Comparison of ENCODE assay signal across 10 cellular contexts in genomic region chr1:160550572-160551034, GRCh38. TPM values are rescaled to one million over a fixed set of nuclear protein-coding genes. Genes with fewer than 3 reads are reported as not detected.
DNase-seq lines count a peak whose midpoint lies in the region; ATAC-seq, FAIRE-seq and TF ChIP-seq lines count a peak whose summit lies in the region.
"Had no signal": no experiment of that assay in that cellular context is flagged by ENCODE, and none has a peak within 500 bp of the region (broad histone marks: within the 10 kb centered on the region; RNA-seq: fewer than 3 reads in every experiment).

No MANE protein-coding gene starts in this region.

- peaks cover 9% of the 10 kb centered on the region for H3K4me1 Mint-ChIP-seq in activated naive CD8-positive, alpha-beta T cell treated with anti-CD3 and anti-CD28 coated beads, Interleukin-2, amount 10 ng/mL, durations not matched to agents 7 days and 5 days

- peak; percentile 66 for FAIRE-seq in GM12891 (lab: Jason Lieb, UNC)
- FAIRE-seq: keratinocyte had no signal

- POLR2A ChIA-PET in activated naive CD8-positive, alpha-beta T cell treated with anti-CD3 and anti-CD28 coated beads, Interleukin-2, amount 10 ng/mL, durations not matched to agents 7 days and 5 days (lab: Charles Lee), result interaction anchor here (1.0 to 1.5 kb wide), 2 partner anchors 10 to 57 kb away, joined by 3 to 4 read pairs; no protein-coding TSS in a partner anchor

- H3K9me3 Mint-ChIP-seq in activated naive CD8-positive, alpha-beta T cell treated with anti-CD3 and anti-CD28 coated beads, Interleukin-2, amount 10 ng/mL, durations not matched to agents 7 days and 5 days, result no peaks in the 10 kb centered on the region

- H3K36me3 Mint-ChIP-seq in activated naive CD8-positive, alpha-beta T cell treated with anti-CD3 and anti-CD28 coated beads, Interleukin-2, amount 10 ng/mL, durations not matched to agents 7 days and 5 days, result peaks cover 46% of the 10 kb centered on the region

- no peak for DNase-seq in GM12891 (ENCODE audit: insufficient read length, low spot score)
- DNase-seq in UCSD-AML1 (lab: John Stamatoyannopoulos, UW; ENCODE audit: unreplicated experiment), result peak; percentile 57
- DNase-seq in activated naive CD8-positive, alpha-beta T cell treated with anti-CD3 and anti-CD28 coated beads, Interleukin-2, amount 10 ng/mL, durations not matched to agents 7 days and 5 days, result peak; percentile 70
- DNase-seq in stimulated activated CD4-positive, alpha-beta T cell treated with anti-CD3 and anti-CD28 coated beads, TNF-alpha, amount 100 ng/mL, for 1 hour (ENCODE audit: low read depth in 3 of 3, low spot score in 1 of 3), result peak in 2 of 3 donors; percentile 31 to 48
- no peak for DNase-seq in MV-4-11 (lab: John Stamatoyannopoulos, UW)
- DNase-seq in glomerular visceral epithelial cell (ENCODE audit: extremely low spot score), result no peak
- no peak for DNase-seq in NCI-H2107 treated with DMSO at 0.1 percent for 48 hours (lab: John Stamatoyannopoulos, UW; ENCODE audit: unreplicated experiment)

- no peak overlapping the region for H3K4me3 Mint-ChIP-seq in activated naive CD8-positive, alpha-beta T cell treated with anti-CD3 and anti-CD28 coated beads, Interleukin-2, amount 10 ng/mL, durations not matched to agents 7 days and 5 days

- H3K27me3 Mint-ChIP-seq in activated naive CD8-positive, alpha-beta T cell treated with anti-CD3 and anti-CD28 coated beads, Interleukin-2, amount 10 ng/mL, durations not matched to agents 7 days and 5 days, result no peaks in the 10 kb centered on the region

- peak; percentile 82 for ATAC-seq in activated naive CD8-positive, alpha-beta T cell treated with anti-CD3 and anti-CD28 coated beads, Interleukin-2, amount 10 ng/mL, durations not matched to agents 7 days and 5 days (ENCODE audit: low read depth)
- no peak for ATAC-seq in HG02981 (IDR thresholded peaks at IDR 0.05; ENCODE audit: unreplicated experiment)

- no peak for TF ChIP-seq POLR2A in GM12891 (IDR thresholded peaks at IDR 0.05; ENCODE audit: low read depth, low read length)

- no peak overlapping the region for H3K27ac Mint-ChIP-seq in activated naive CD8-positive, alpha-beta T cell treated with anti-CD3 and anti-CD28 coated beads, Interleukin-2, amount 10 ng/mL, durations not matched to agents 7 days and 5 days

TF ChIP-seq in GM12891, 5 proteins besides CTCF, POLR2A, EP300 and RAD21:
- no peak for TF ChIP-seq TAF1 (IDR thresholded peaks at IDR 0.05; ENCODE audit: low read depth, low read length)
- TF ChIP-seq POLR2AphosphoS5 (IDR thresholded peaks at IDR 0.05; ENCODE audit: low read depth, low read length), result no peak
- no peak for TF ChIP-seq POU2F2 (IDR thresholded peaks at IDR 0.05; ENCODE audit: low read depth, low read length)
- TF ChIP-seq PAX5 (IDR thresholded peaks at IDR 0.05; ENCODE audit: insufficient read depth, low read length, severe bottlenecking), result no peak
- TF ChIP-seq SPI1 (IDR thresholded peaks at IDR 0.05; ENCODE audit: low read depth, low read length), result no peak
TF ChIP-seq in GM12891: peak in this region for 0.

RNA-seq across cellular contexts. Expression of gene SLAMF6, which starts 27.5 kb away (rescaled TPM):
- polyA plus RNA-seq in GM12891 (2012; ENCODE audit: low read depth, missing spikeins), result 36.4 TPM
- total RNA-seq in activated naive CD8-positive, alpha-beta T cell treated with anti-CD3 and anti-CD28 coated beads, Interleukin-2, amount 10 ng/mL, durations not matched to agents 7 days and 5 days, result 10 to 100 TPM; 43.0 to 48.1 TPM
- total RNA-seq: temporal lobe had no signal
- polyA plus RNA-seq: keratinocyte had no signal

RNA-seq across cellular contexts. Expression of gene CD84, which starts 28.7 kb away (rescaled TPM):
- polyA plus RNA-seq in GM12891 (2012; ENCODE audit: low read depth, missing spikeins), result 14.9 TPM
- 10 to 100 TPM; 58.5 to 66.8 TPM for total RNA-seq in activated naive CD8-positive, alpha-beta T cell treated with anti-CD3 and anti-CD28 coated beads, Interleukin-2, amount 10 ng/mL, durations not matched to agents 7 days and 5 days
- polyA plus RNA-seq: keratinocyte had no signal

Comparison
In these comparisons a context has a peak if more than half of its experiments do, and no peak if none do; other contexts are left out.
1. DNase-seq: peak in UCSD-AML1 (single experiment), activated naive CD8-positive, alpha-beta T cell treated with anti-CD3 and anti-CD28 coated beads, Interleukin-2, amount 10 ng/mL, durations not matched to agents 7 days and 5 days (single experiment) and stimulated activated CD4-positive, alpha-beta T cell treated with anti-CD3 and anti-CD28 coated beads, TNF-alpha, amount 100 ng/mL, for 1 hour (2 of 3); none in GM12891 (single experiment), MV-4-11 (single experiment), glomerular visceral epithelial cell (single experiment) and NCI-H2107 treated with DMSO at 0.1 percent for 48 hours (single experiment).